Comparison of ENCODE assay signal across 2 cellular contexts in the genomic region with DNA sequence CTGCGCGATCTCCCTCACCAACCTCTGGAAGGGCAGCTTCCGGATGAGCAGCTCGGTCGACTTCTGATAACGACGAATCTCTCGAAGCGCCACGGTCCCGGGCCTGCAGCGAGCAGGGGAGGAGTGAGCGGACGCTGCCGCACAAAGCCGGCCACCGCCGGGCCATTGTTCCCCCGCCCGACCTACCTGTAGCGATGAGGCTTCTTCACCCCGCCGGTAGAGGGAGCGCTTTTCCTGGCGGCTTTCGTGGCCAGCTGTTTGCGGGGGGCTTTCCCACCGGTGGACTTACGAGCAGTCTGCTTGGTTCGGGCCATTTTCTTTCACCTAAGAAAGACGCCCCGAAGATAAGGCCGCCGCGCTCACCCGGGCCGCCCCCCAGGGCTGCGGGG.
TF ChIP-seq lines count a peak whose summit lies in the region.

No MANE protein-coding gene starts in this region.

TF ChIP-seq in SK-N-SH treated with all-trans-retinoic acid at 6 μM for 48 hours, 23 proteins besides CTCF, POLR2A, EP300 and RAD21:
- TF ChIP-seq ZFP30 (CRISPR knock-in tag; IDR thresholded peaks at IDR 0.05) (peak; percentile 20; the same call in 1 of the 2 replicates), CSDC2 (CRISPR knock-in tag; IDR thresholded peaks at IDR 0.05) (no peak; the same call in 1 of the 2 replicates), CSRNP3 (CRISPR knock-in tag; IDR thresholded peaks at IDR 0.05) (peak; percentile 77; the same call in 1 of the 2 replicates)
- TF ChIP-seq, protein P1, sequence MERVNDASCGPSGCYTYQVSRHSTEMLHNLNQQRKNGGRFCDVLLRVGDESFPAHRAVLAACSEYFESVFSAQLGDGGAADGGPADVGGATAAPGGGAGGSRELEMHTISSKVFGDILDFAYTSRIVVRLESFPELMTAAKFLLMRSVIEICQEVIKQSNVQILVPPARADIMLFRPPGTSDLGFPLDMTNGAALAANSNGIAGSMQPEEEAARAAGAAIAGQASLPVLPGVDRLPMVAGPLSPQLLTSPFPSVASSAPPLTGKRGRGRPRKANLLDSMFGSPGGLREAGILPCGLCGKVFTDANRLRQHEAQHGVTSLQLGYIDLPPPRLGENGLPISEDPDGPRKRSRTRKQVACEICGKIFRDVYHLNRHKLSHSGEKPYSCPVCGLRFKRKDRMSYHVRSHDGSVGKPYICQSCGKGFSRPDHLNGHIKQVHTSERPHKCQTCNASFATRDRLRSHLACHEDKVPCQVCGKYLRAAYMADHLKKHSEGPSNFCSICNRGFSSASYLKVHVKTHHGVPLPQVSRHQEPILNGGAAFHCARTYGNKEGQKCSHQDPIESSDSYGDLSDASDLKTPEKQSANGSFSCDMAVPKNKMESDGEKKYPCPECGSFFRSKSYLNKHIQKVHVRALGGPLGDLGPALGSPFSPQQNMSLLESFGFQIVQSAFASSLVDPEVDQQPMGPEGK (CRISPR knock-in tag; IDR thresholded peaks at IDR 0.05; ENCODE audit: borderline replicate concordance) = peak; percentile 97
TF ChIP-seq in SK-N-SH treated with all-trans-retinoic acid at 6 μM for 48 hours: peak in this region for 3.

TF ChIP-seq in H1, 55 proteins besides CTCF, POLR2A, EP300 and RAD21:
- TF ChIP-seq KDM4A (IDR thresholded peaks at IDR 0.05; ENCODE audit: low read depth, low read length, severe bottlenecking) = no peak
- peak; percentile 45; the same call in 1 of the 2 replicates for TF ChIP-seq BACH1 (IDR thresholded peaks at IDR 0.05; ENCODE audit: low read length)
- TF ChIP-seq, protein P2, sequence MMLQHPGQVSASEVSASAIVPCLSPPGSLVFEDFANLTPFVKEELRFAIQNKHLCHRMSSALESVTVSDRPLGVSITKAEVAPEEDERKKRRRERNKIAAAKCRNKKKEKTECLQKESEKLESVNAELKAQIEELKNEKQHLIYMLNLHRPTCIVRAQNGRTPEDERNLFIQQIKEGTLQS (IDR thresholded peaks at IDR 0.05; ENCODE audit: insufficient read depth, low read depth, low read length) = no peak
- peak; percentile 52; the same call in 1 of the 2 replicates for TF ChIP-seq POLR2AphosphoS5 (IDR thresholded peaks at IDR 0.05; ENCODE audit: low read depth, low read length)
- 0 out of 2 replicates have a peak, but pooled peaks have one; percentile 18 for TF ChIP-seq CHD2 (IDR thresholded peaks at IDR 0.05; ENCODE audit: low read length)
- TF ChIP-seq FOSL1 (IDR thresholded peaks at IDR 0.05; ENCODE audit: insufficient read depth, low read depth, low read length) = 0 out of 2 replicates have a peak, but pooled peaks have one; percentile 31
- TF ChIP-seq KDM1A (IDR thresholded peaks at IDR 0.05; ENCODE audit: borderline replicate concordance, low read length) = peak; percentile 9; the same call in 1 of the 2 replicates
- TF ChIP-seq SP4 (IDR thresholded peaks at IDR 0.05; ENCODE audit: low read length) = no peak
- 0 out of 4 replicates have a peak, but pooled peaks have one; percentile 49 to 86 for TF ChIP-seq HDAC2 (IDR thresholded peaks at IDR 0.05; ENCODE audit: borderline replicate concordance in 1 of 2, low read depth in 2 of 2, low read length in 2 of 2)
